Comparison of ENCODE assay signal across 22 cellular contexts in the genomic region with DNA sequence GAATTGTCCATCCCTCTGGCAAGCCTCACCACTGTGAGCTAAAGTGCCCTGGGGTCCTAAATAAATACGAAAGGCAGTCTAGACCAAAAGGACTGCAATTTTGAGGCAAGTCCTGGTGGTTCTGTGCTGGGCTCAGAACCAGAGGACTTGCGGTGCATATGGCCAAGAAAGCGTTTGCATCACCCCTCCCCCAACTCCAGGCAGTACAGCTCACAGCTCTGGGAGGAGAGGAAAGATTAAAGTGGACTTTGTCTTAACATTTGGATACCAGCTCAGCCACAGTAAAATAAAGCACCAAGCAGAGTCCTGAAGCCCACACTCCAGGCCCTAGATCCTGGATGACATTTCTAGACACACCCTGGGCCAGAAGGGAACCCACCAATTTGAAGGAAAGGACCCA. TPM values are rescaled to one million over a fixed set of nuclear protein-coding genes. Genes with fewer than 3 reads are reported as not detected.
"Had no signal": no experiment of that assay in that cellular context is flagged by ENCODE, and none has a peak within 500 bp of the region (broad histone marks: within the 10 kb centered on the region; RNA-seq: fewer than 3 reads in every experiment).

No MANE protein-coding gene starts in this region.

- H3K27ac ChIP-seq: colonic mucosa, esophagus squamous epithelium, gastrocnemius medialis, heart right ventricle, left ventricle myocardium inferior, lower lobe of right lung had no signal

- H3K4me1 ChIP-seq: colonic mucosa, esophagus squamous epithelium, gastrocnemius medialis, heart right ventricle, left ventricle myocardium inferior, lower lobe of right lung had no signal

- H3K4me3 ChIP-seq: colonic mucosa, esophagus squamous epithelium, gastrocnemius medialis, heart right ventricle, left ventricle myocardium inferior, lower lobe of right lung had no signal

- H3K36me3 ChIP-seq: colonic mucosa, esophagus squamous epithelium, gastrocnemius medialis, heart right ventricle, left ventricle myocardium inferior, lower lobe of right lung had no signal

- ATAC-seq: esophagus mucosa; gastrocnemius medialis; heart right ventricle; left cardiac atrium; lower lobe of right lung; naive thymus-derived CD4-positive, alpha-beta T cell had no signal

- H3K9me3 ChIP-seq: colonic mucosa, gastrocnemius medialis, left ventricle myocardium inferior, lower lobe of right lung had no signal

- H3K27me3 ChIP-seq: colonic mucosa, esophagus squamous epithelium had no signal

- DNase-seq: colonic mucosa; cortex of kidney; effector CD8-positive, alpha-beta T cell; erythroblast; esophagus squamous epithelium; foreskin fibroblast; foreskin melanocyte; gastrocnemius medialis; glutamatergic neuron; head of caudate nucleus; heart right ventricle; hippocampal formation; left cardiac atrium; left ventricle myocardium inferior; lower lobe of right lung; mesenchymal stem cell; midbrain; naive thymus-derived CD4-positive, alpha-beta T cell had no signal

RNA-seq across cellular contexts. Expression of a gene that starts 24.9 kb away (rescaled TPM):
- total RNA-seq: chondrocyte; dermis microvascular lymphatic vessel endothelial cell; mononuclear cell; naive thymus-derived CD4-positive, alpha-beta T cell had no signal
- polyA plus RNA-seq: naive thymus-derived CD4-positive, alpha-beta T cell had no signal
